Comparison of ENCODE assay signal across 2 cellular contexts in genomic region chr22:42401562-42402334, GRCh38.
TF ChIP-seq lines count a peak whose summit lies in the region.

No MANE protein-coding gene starts in this region.

TF ChIP-seq in HEK293, 187 proteins besides CTCF, POLR2A, EP300 and RAD21:
- TF ChIP-seq ZNF19 (tag by site-specific recombination; IDR thresholded peaks at IDR 0.05; ENCODE audit: low read depth), result no peak
- no peak for TF ChIP-seq ZNF544 (tag by site-specific recombination; IDR thresholded peaks at IDR 0.05)
- 0 out of 2 replicates have a peak, but pooled peaks have one; percentile 20 for TF ChIP-seq ZBTB6 (tag by site-specific recombination; IDR thresholded peaks at IDR 0.05)
- TF ChIP-seq OSR2 (tag by site-specific recombination; IDR thresholded peaks at IDR 0.05), result no peak
- TF ChIP-seq KLF17 (tag by site-specific recombination; IDR thresholded peaks at IDR 0.05), result peak; percentile 35; the same call in 1 of the 2 replicates
- TF ChIP-seq ZIC2 (tag by site-specific recombination; IDR thresholded peaks at IDR 0.05), result peak; percentile 21; the same call in 1 of the 2 replicates
- TF ChIP-seq ZSCAN5A (tag by site-specific recombination; IDR thresholded peaks at IDR 0.05), result no peak
- no peak for TF ChIP-seq GFI1B (tag by site-specific recombination; IDR thresholded peaks at IDR 0.05)

TF ChIP-seq in K562, 482 proteins besides CTCF, POLR2A, EP300 and RAD21:
- TF ChIP-seq SMC3 (conservative IDR thresholded peaks at IDR 0.05; ENCODE audit: insufficient read depth, low read depth, low read length) (0 out of 2 replicates have a peak, but pooled peaks have one; percentile 9), BCOR (IDR thresholded peaks at IDR 0.05) (peak; percentile 77), RBM25 (IDR thresholded peaks at IDR 0.05; ENCODE audit: low read depth, low read length, severe bottlenecking) (peak; percentile 77), KDM1A (IDR thresholded peaks at IDR 0.05) (peak in 1 of 2 experiments; percentile 41; a peak in 1 of 4 replicates), SMAD1 (IDR thresholded peaks at IDR 0.05; ENCODE audit: low read depth, low read length, partially characterized antibody) (no peak), CBX3 (IDR thresholded peaks at IDR 0.05; ENCODE audit: borderline replicate concordance in 1 of 2, low read length in 2 of 2) (no peak), PTBP1 (IDR thresholded peaks at IDR 0.05; ENCODE audit: low read depth, low read length) (0 out of 2 replicates have a peak, but pooled peaks have one; percentile 31), ZNF444 (CRISPR knock-in tag; IDR thresholded peaks at IDR 0.05) (no peak)
